ENCODE assay signal across 9 cellular contexts in genomic region chr7:37441405-37441797, GRCh38. TPM values are rescaled to one million over a fixed set of nuclear protein-coding genes. Genes with fewer than 3 reads are reported as not detected.
DNase-seq lines count a peak whose midpoint lies in the region; ATAC-seq, FAIRE-seq and TF ChIP-seq lines count a peak whose summit lies in the region.
"Had no signal": no experiment of that assay in that cellular context is flagged by ENCODE, and none has a peak within 500 bp of the region (broad histone marks: within the 10 kb centered on the region; RNA-seq: fewer than 3 reads in every experiment).

No MANE protein-coding gene starts in this region.

- WGBS in H1 (ENCODE audit: extremely low coverage in 1 of 2, insufficient coverage in 1 of 2, insufficient read length in 1 of 2, insufficient replicate concordance in 2 of 2, low coverage in 1 of 2, low lambda C conversion rate in 2 of 2, missing lambda C conversion rate in 1 of 2), 2 experiments: 70% methylated on average over 3 of the region's 3 CpGs; no CpG with 5 or more reads in 1 of the 2 experiments

- H4K5ac ChIP-seq in H1 (ENCODE audit: insufficient read length, low read depth, low read length): no peak overlapping the region

- H3K27ac ChIP-seq in CD4-positive, alpha-beta T cell (ENCODE audit: low read depth, low read length): peak overlapping the region; percentile 55
- H3K27ac ChIP-seq in H1 (ENCODE audit: low read depth, low read length) (no peak overlapping the region), gastrocnemius medialis (peak overlapping the region; percentile 46 to 66 (median 62))

- H3K9ac ChIP-seq in H1 (replicated peaks in 1 of 4; ENCODE audit: extremely low read depth in 1 of 4, low read depth in 3 of 4, low read length in 3 of 4): no peak overlapping the region

- no peaks in the 10 kb centered on the region for H3K27me3 Mint-ChIP-seq in CD4-positive, alpha-beta T cell

- H3K23ac ChIP-seq in H1 (ENCODE audit: insufficient read length): no peak overlapping the region

- no peak overlapping the region for H2BK5ac ChIP-seq in H1 (ENCODE audit: low read depth, low read length)

- H3K4me2 ChIP-seq in H1 (ENCODE audit: insufficient read depth in 1 of 2, low read depth in 2 of 2, low read length in 2 of 2): no peak overlapping the region

- no peak for DNase-seq in CD4-positive, alpha-beta T cell
- peak; percentile 10 for DNase-seq in MV-4-11 (lab: John Stamatoyannopoulos, UW)
- DNase-seq in H1 (ENCODE audit: low read depth in 1 of 2, low spot score in 2 of 2): no peak
- no peak for DNase-seq in gastrocnemius medialis
- no peak for DNase-seq in DMS79 (lab: John Stamatoyannopoulos, UW)
- DNase-seq in mucosa of descending colon: no peak

- no peak overlapping the region for H3K18ac ChIP-seq in H1 (ENCODE audit: extremely low read depth, low read length)

- no peak overlapping the region for H2BK120ac ChIP-seq in H1 (replicated peaks; ENCODE audit: low read depth, low read length)

- no peak overlapping the region for H2BK20ac ChIP-seq in H1 (ENCODE audit: low read length)

- H3K36me3 ChIP-seq in H1 (ENCODE audit: control insufficient read depth in 2 of 4, insufficient read depth in 4 of 4, low read length in 3 of 4) (no peaks in the 10 kb centered on the region), gastrocnemius medialis (no peaks in the 10 kb centered on the region), mucosa of descending colon (ENCODE audit: low read depth) (no peaks in the 10 kb centered on the region)

- no peak for TF ChIP-seq RAD21 in H1 (IDR thresholded peaks at IDR 0.05 in 1 of 2, conservative IDR thresholded peaks at IDR 0.05 in 1 of 2; ENCODE audit: low read depth in 2 of 2, low read length in 2 of 2)

- no peaks in the 10 kb centered on the region for H3K9me3 Mint-ChIP-seq in CD4-positive, alpha-beta T cell

- in situ Hi-C loops in gastrocnemius medialis (cut with MboI; ENCODE audit: low sequenced_read_pairs in 4 of 4): no loop called here

- no peaks in the 10 kb centered on the region for H3K79me1 ChIP-seq in H1 (ENCODE audit: low read depth, low read length)

- no peak overlapping the region for H2AFZ ChIP-seq in H1 (ENCODE audit: low read length)

- no peaks in the 10 kb centered on the region for H3K23me2 ChIP-seq in H1 (ENCODE audit: low read depth, low read length)

- peak; percentile 28 for FAIRE-seq in H1 (lab: Jason Lieb, UNC)
- FAIRE-seq: TTC549 had no signal

- H3K14ac ChIP-seq in H1 (ENCODE audit: insufficient read length): no peak overlapping the region

- no peak overlapping the region for H4K8ac ChIP-seq in H1 (ENCODE audit: extremely low read depth, insufficient read depth, low read length)

- H3K4me1 Mint-ChIP-seq in CD4-positive, alpha-beta T cell (ENCODE audit: low read depth): peaks cover 85% of the 10 kb centered on the region

- peaks cover 27% of the 10 kb centered on the region for H3K36me3 Mint-ChIP-seq in CD4-positive, alpha-beta T cell (ENCODE audit: low read depth)

- H3K27ac Mint-ChIP-seq in CD4-positive, alpha-beta T cell: peak overlapping the region; percentile 97

- H4K91ac ChIP-seq in H1 (replicated peaks; ENCODE audit: insufficient read length, low read length): no peak overlapping the region

- H2BK15ac ChIP-seq in H1 (ENCODE audit: low read length): no peak overlapping the region

- H3K27me3 ChIP-seq in CD4-positive, alpha-beta T cell (ENCODE audit: control insufficient read depth, insufficient read depth, low read length): no peaks in the 10 kb centered on the region
- H3K27me3 ChIP-seq in H1 (replicated peaks in 1 of 4; ENCODE audit: control insufficient read depth in 3 of 4, extremely low read depth in 1 of 4, insufficient read depth in 3 of 4, low read length in 3 of 4) (no peaks in the 10 kb centered on the region), gastrocnemius medialis (no peaks in the 10 kb centered on the region)

- no peak for TF ChIP-seq CTCF in CD4-positive, alpha-beta T cell (IDR thresholded peaks at IDR 0.05)
- TF ChIP-seq CTCF in H1 (IDR thresholded peaks at IDR 0.05; ENCODE audit: control extremely low read depth in 1 of 3, insufficient read depth in 1 of 3, low read depth in 1 of 3, low read length in 3 of 3): no peak
- no peak for TF ChIP-seq CTCF in gastrocnemius medialis (IDR thresholded peaks at IDR 0.05 in 4 of 5, conservative IDR thresholded peaks at IDR 0.05 in 1 of 5)
- TF ChIP-seq CTCF in mucosa of descending colon (IDR thresholded peaks at IDR 0.05): no peak

- no peak for TF ChIP-seq POLR2A in H1 (IDR thresholded peaks at IDR 0.05; ENCODE audit: control extremely low read depth in 1 of 2, low read depth in 2 of 2, low read length in 2 of 2)
- TF ChIP-seq POLR2A in gastrocnemius medialis (IDR thresholded peaks at IDR 0.05): no peak

- peaks cover 0 to 51% of the 10 kb centered on the region in 2 experiments; a peak in 2 of 4 replicates for H3K79me2 ChIP-seq in H1 (ENCODE audit: control insufficient read depth in 1 of 2, insufficient read depth in 2 of 2, low read length in 2 of 2)

- H3K4me1 ChIP-seq in H1 (replicated peaks in 1 of 4; ENCODE audit: control insufficient read depth in 3 of 4, insufficient read depth in 4 of 4, low read length in 3 of 4) (peaks cover 0 to 11% (median 4%) of the 10 kb centered on the region in 4 experiments; a peak in 3 of 7 replicates), gastrocnemius medialis (peaks cover 0 to 7% of the 10 kb centered on the region in 2 donors), mucosa of descending colon (ENCODE audit: low read depth) (no peaks in the 10 kb centered on the region)

- no peak overlapping the region for H2BK12ac ChIP-seq in H1 (ENCODE audit: low read depth, low read length)

- no peak overlapping the region for H2AK5ac ChIP-seq in H1 (ENCODE audit: low read depth, low read length)

- peak overlapping the region; percentile 73 for H3K4me3 Mint-ChIP-seq in CD4-positive, alpha-beta T cell

- H3K4ac ChIP-seq in H1 (replicated peaks; ENCODE audit: insufficient read length, low read depth, low read length): no peak overlapping the region

- H3K4me3 ChIP-seq in H1 (ENCODE audit: extremely low read depth in 1 of 4, insufficient read depth in 2 of 4, low read depth in 3 of 4, low read length in 4 of 4) (no peak overlapping the region), gastrocnemius medialis (no peak overlapping the region), mucosa of descending colon (no peak overlapping the region)

- H4K20me1 ChIP-seq in H1 (replicated peaks in 1 of 2; ENCODE audit: control insufficient read depth in 1 of 2, insufficient read depth in 2 of 2, low read length in 2 of 2): no peaks in the 10 kb centered on the region

- CTCF ChIA-PET in CD4-positive, alpha-beta T cell (lab: Charles Lee): interaction anchor here (0.7 to 2.9 kb wide), 5 partner anchors 7 to 90 kb away, joined by 3 to 14 read pairs (median 5); partner anchors contain the start of gene ELMO1
- CTCF ChIA-PET in H1 (lab: Charles Lee; ENCODE audit: partially characterized antibody): interaction anchor here (0.8 to 1.6 kb wide), 4 partner anchors 8 to 54 kb away, joined by 3 to 6 read pairs (median 4); partner anchors contain the start of gene ELMO1

- POLR2A ChIA-PET in CD4-positive, alpha-beta T cell (lab: Charles Lee): interaction anchor here (0.9 to 3.9 kb wide), 9 partner anchors 7 to 1456 kb away, joined by 3 to 44 read pairs (median 4); partner anchors contain the start of gene ELMO1
- POLR2A ChIA-PET in H1 (lab: Charles Lee; ENCODE audit: partially characterized antibody): interaction anchor here (1.4 kb wide), 1 partner anchor 17 kb away, joined by 3 read pairs; no protein-coding TSS in a partner anchor

- intact Hi-C loops in CD4-positive, alpha-beta T cell (cut with DNase I, micrococcal nuclease): loop anchor here in 1 of 2 experiments (1.0 to 10.0 kb wide), 3 partner anchors 9 to 207 kb away; no protein-coding TSS in a partner anchor
- intact Hi-C loops in gastrocnemius medialis (cut with DNase I; ENCODE audit: low total_unique reads): loop anchor here (10.0 kb wide), 3 partner anchors 87 to 207 kb away; no protein-coding TSS in a partner anchor
- intact Hi-C loops in mucosa of descending colon (cut with DNase I, micrococcal nuclease): no loop called here

- peak; percentile 8 for ATAC-seq in CD4-positive, alpha-beta T cell (ENCODE audit: poor library complexity)
- no peak for ATAC-seq in gastrocnemius medialis
- no peak for ATAC-seq in mucosa of descending colon
- no peak for ATAC-seq in GM19455 (IDR thresholded peaks at IDR 0.05; ENCODE audit: unreplicated experiment)
- ATAC-seq: HCT116 had no signal

- no peaks in the 10 kb centered on the region for H3K9me3 ChIP-seq in CD4-positive, alpha-beta T cell (ENCODE audit: control insufficient read depth, low read length)
- H3K9me3 ChIP-seq in H1 (ENCODE audit: insufficient read depth in 2 of 2, low read depth in 1 of 2, low read length in 1 of 2) (no peaks in the 10 kb centered on the region), gastrocnemius medialis (no peaks in the 10 kb centered on the region), mucosa of descending colon (no peaks in the 10 kb centered on the region)

- H3K56ac ChIP-seq in H1 (replicated peaks; ENCODE audit: insufficient read length, low read depth, low read length): no peak overlapping the region

- no peak for TF ChIP-seq EP300 in H1 (IDR thresholded peaks at IDR 0.05; ENCODE audit: borderline replicate concordance in 1 of 2, low read depth in 2 of 2, low read length in 2 of 2)

TF ChIP-seq in H1, 55 proteins besides CTCF, POLR2A, EP300 and RAD21:
- no peak for TF ChIP-seq FOSL1 (IDR thresholded peaks at IDR 0.05; ENCODE audit: insufficient read depth, low read depth, low read length)
- TF ChIP-seq SIN3A (conservative IDR thresholded peaks at IDR 0.05 in 1 of 2, IDR thresholded peaks at IDR 0.05 in 1 of 2; ENCODE audit: low read depth in 1 of 2, low read length in 2 of 2): no peak
- no peak for TF ChIP-seq BACH1 (IDR thresholded peaks at IDR 0.05; ENCODE audit: low read length)
- no peak for TF ChIP-seq CREB1 (IDR thresholded peaks at IDR 0.05)
- no peak for TF ChIP-seq SRF (IDR thresholded peaks at IDR 0.05; ENCODE audit: low read depth, low read length)
- no peak for TF ChIP-seq BRCA1 (IDR thresholded peaks at IDR 0.05; ENCODE audit: low read depth, low read length)

RNA-seq across cellular contexts. Expression of gene ELMO1, which starts 7.3 kb away (rescaled TPM):
- total RNA-seq in CD4-positive, alpha-beta T cell: 100 to 1,000 TPM; 117 to 120 TPM
- total RNA-seq in H1 (2021; fragmentation: NEBNext Ultra II Directional; extraction: Animal tissue kit (Norgen Biotek cat#: 25700)): 18.4 and 20.6 TPM in 2 replicates
- 14.1 and 21.0 TPM in 2 replicates for polyA plus RNA-seq in H1 (2011; rRNA removed)
- 8.6 TPM for polyA plus RNA-seq in H1 (2011; cell fraction: cytosol; rRNA removed)
- 18.5 TPM for polyA plus RNA-seq in H1 (2011; cell fraction: nucleus; rRNA removed)
- polyA plus RNA-seq in H1 (2012, experiment 1 of 2): 19.3 to 24.3 TPM (median 21.1 TPM) in 4 replicates
- polyA plus RNA-seq in H1 (2012, experiment 2 of 2): 10.1 TPM
- polyA plus RNA-seq in H1 (2013, experiment 1 of 2): 6.8 TPM
- 6.6 TPM for polyA plus RNA-seq in H1 (2013, experiment 2 of 2)
- 65.9 and 71.4 TPM in 2 replicates for polyA minus RNA-seq in H1 (2011; rRNA and poly(A)+ RNA removed)
- 19.8 TPM for polyA minus RNA-seq in H1 (2011; cell fraction: cytosol; rRNA and poly(A)+ RNA removed)
- 178 TPM for polyA minus RNA-seq in H1 (2011; cell fraction: nucleus; rRNA and poly(A)+ RNA removed)
- total RNA-seq in gastrocnemius medialis (10 to 100 TPM in 3 of 4 donors, 1 to 10 TPM in 1; 8.4 to 18.9 (median 14.6) TPM), mucosa of descending colon (10 to 100 TPM in 2 of 3 donors, 1 to 10 TPM in 1; 9.7 to 27.2 (median 18.2) TPM)
